In the genomic region with DNA sequence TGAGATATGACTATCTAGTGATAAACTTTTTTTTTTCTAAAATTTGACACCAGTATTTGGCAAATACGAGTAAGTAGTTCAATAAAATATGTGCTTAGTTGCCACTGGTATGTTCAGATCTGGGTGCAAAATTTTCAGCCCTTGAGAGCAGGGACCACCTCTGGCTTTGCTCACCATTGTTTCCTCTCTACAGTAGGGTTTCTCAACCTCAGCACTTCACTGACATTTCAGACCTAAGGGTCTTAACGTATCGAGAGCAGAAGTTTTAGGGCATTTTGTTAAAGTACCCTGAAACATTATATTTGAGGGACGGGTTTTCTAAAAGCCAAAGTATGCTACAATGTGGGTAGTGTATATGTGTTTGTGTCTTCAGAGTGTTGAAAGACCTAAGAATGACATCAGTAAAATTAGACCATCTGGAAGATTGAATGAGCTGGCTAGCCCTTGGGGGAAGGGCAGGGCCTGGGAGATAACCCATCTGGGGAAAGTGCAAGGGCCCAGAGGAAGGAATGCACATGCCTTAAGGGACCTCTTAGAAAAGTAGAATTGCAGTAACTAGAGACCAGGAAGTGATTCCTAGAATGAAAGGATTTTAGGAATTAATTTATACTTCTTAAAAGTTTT, we compare ENCODE assay signal across 10 cellular contexts. TPM values are rescaled to one million over a fixed set of nuclear protein-coding genes. Genes with fewer than 3 reads are reported as not detected.
DNase-seq lines count a peak whose midpoint lies in the region; ATAC-seq and TF ChIP-seq lines count a peak whose summit lies in the region.
"Had no signal": no experiment of that assay in that cellular context is flagged by ENCODE, and none has a peak within 500 bp of the region (broad histone marks: within the 10 kb centered on the region; RNA-seq: fewer than 3 reads in every experiment).

No MANE protein-coding gene starts in this region.

- no peak overlapping the region for H3K9ac ChIP-seq in mammary epithelial cell (ENCODE audit: insufficient read depth, low read length)

- H3K36me3 Mint-ChIP-seq in stimulated activated effector memory CD8-positive, alpha-beta T cell treated with anti-CD3 and anti-CD28 coated beads, Interleukin-12 subunit alpha, Interleukin-12 subunit beta, amount 100 ng/mL, for 72 hours: peaks cover 20% of the 10 kb centered on the region

- intact Hi-C loops in mammary epithelial cell (cut with micrococcal nuclease): no loop called here

- no peaks in the 10 kb centered on the region for H3K27me3 ChIP-seq in BE2C
- H3K27me3 ChIP-seq in mammary epithelial cell (ENCODE audit: insufficient read depth, low read length): no peaks in the 10 kb centered on the region

- H3K4me1 Mint-ChIP-seq in stimulated activated effector memory CD8-positive, alpha-beta T cell treated with anti-CD3 and anti-CD28 coated beads, Interleukin-12 subunit alpha, Interleukin-12 subunit beta, amount 100 ng/mL, for 72 hours: peaks cover 31% of the 10 kb centered on the region

- DNase-seq in BE2C (peak; percentile 28), LHCN-M2 (ENCODE audit: low read depth) (peak; percentile 71), mammary epithelial cell (peak; percentile 47), left kidney (ENCODE audit: low read depth, low spot score) (peak; percentile 48), mucosa of gallbladder (ENCODE audit: low spot score) (no peak), NCI-H2029 treated with DMSO at 0.1 percent for 48 hours (lab: John Stamatoyannopoulos, UW) (no peak)
- DNase-seq in stimulated activated effector memory CD8-positive, alpha-beta T cell treated with anti-CD3 and anti-CD28 coated beads, Interleukin-12 subunit alpha, Interleukin-12 subunit beta, amount 100 ng/mL, for 72 hours (ENCODE audit: low spot score in 2 of 2): no peak
- no peak for DNase-seq in stimulated activated CD4-positive, alpha-beta T cell treated with anti-CD3 and anti-CD28 coated beads, Interleukin-15, amount 100 ng/mL, for 24 hours
- DNase-seq: GF-D8; stimulated activated CD4-positive, alpha-beta T cell treated with anti-CD3 and anti-CD28 coated beads, Interleukin-2, amount 100 ng/mL, for 48 hours had no signal

- no TSS peak for BruUV-seq in mammary epithelial cell (replicated peaks; lab: Mats Ljungman, UMichigan)

- no peaks in the 10 kb centered on the region for H4K20me1 ChIP-seq in mammary epithelial cell (ENCODE audit: insufficient read depth, low read length)

- no peak overlapping the region for H3K27ac ChIP-seq in mammary epithelial cell (ENCODE audit: insufficient read depth, low read depth, low read length)

- peaks cover 7% of the 10 kb centered on the region for H3K4me1 ChIP-seq in BE2C
- H3K4me1 ChIP-seq in mammary epithelial cell (ENCODE audit: insufficient read depth, low read length): peaks cover 34% of the 10 kb centered on the region

- peaks cover 8% of the 10 kb centered on the region for H3K36me3 ChIP-seq in BE2C
- no peaks in the 10 kb centered on the region for H3K36me3 ChIP-seq in mammary epithelial cell (ENCODE audit: insufficient read depth, low read length)

- no peak overlapping the region for H3K4me3 Mint-ChIP-seq in stimulated activated effector memory CD8-positive, alpha-beta T cell treated with anti-CD3 and anti-CD28 coated beads, Interleukin-12 subunit alpha, Interleukin-12 subunit beta, amount 100 ng/mL, for 72 hours

- no peaks in the 10 kb centered on the region for H3K9me3 Mint-ChIP-seq in stimulated activated effector memory CD8-positive, alpha-beta T cell treated with anti-CD3 and anti-CD28 coated beads, Interleukin-12 subunit alpha, Interleukin-12 subunit beta, amount 100 ng/mL, for 72 hours

- H3K9me3 ChIP-seq in BE2C (no peaks in the 10 kb centered on the region), mammary epithelial cell (replicated peaks; ENCODE audit: insufficient read depth, low read length) (no peaks in the 10 kb centered on the region)

- no peak for ATAC-seq in stimulated activated effector memory CD8-positive, alpha-beta T cell treated with anti-CD3 and anti-CD28 coated beads, Interleukin-12 subunit alpha, Interleukin-12 subunit beta, amount 100 ng/mL, for 72 hours

- no peak overlapping the region for H3K4me3 ChIP-seq in BE2C (ENCODE audit: low read depth, low read length)
- H3K4me3 ChIP-seq in mammary epithelial cell (replicated peaks in 1 of 3; ENCODE audit: insufficient read depth in 1 of 3, low read depth in 2 of 3, low read length in 3 of 3): no peak overlapping the region

- WGBS in mammary epithelial cell (ENCODE audit: low coverage, missing lambda C conversion rate): 100% methylated on average over 4 of the region's 4 CpGs

- in situ Hi-C loops in mammary epithelial cell (cut with MboI; ENCODE audit: low sequenced_read_pairs in 2 of 2): no loop called here

- H3K79me2 ChIP-seq in mammary epithelial cell (ENCODE audit: insufficient read depth, low read length): peaks cover 94% of the 10 kb centered on the region

- H3K27ac Mint-ChIP-seq in stimulated activated effector memory CD8-positive, alpha-beta T cell treated with anti-CD3 and anti-CD28 coated beads, Interleukin-12 subunit alpha, Interleukin-12 subunit beta, amount 100 ng/mL, for 72 hours: no peak overlapping the region

- dilution Hi-C loops in mammary epithelial cell (cut with HindIII; ENCODE audit: low sequenced_read_pairs): no loop called here

- no peak overlapping the region for H3K4me2 ChIP-seq in mammary epithelial cell (ENCODE audit: insufficient read depth, low read depth, low read length)

- TF ChIP-seq CTCF in BE2C (IDR thresholded peaks at IDR 0.05; ENCODE audit: low read depth, low read length) (no peak), mammary epithelial cell (conservative IDR thresholded peaks at IDR 0.05 in 1 of 2, IDR thresholded peaks at IDR 0.05 in 1 of 2; ENCODE audit: extremely low read depth in 1 of 2, insufficient read depth in 1 of 2, low read depth in 1 of 2, low read length in 2 of 2) (peak in 1 of 2 donors; percentile 10)

- no peak overlapping the region for H2AFZ ChIP-seq in mammary epithelial cell (ENCODE audit: low read depth, low read length)

- CTCF ChIA-PET in mammary epithelial cell (lab: Charles Lee; ENCODE audit: low non-redundant PET): no interaction called here

RNA-seq across cellular contexts. Expression of a gene that starts 11.8 kb away (rescaled TPM):
- polyA plus RNA-seq in BE2C (2012; ENCODE audit: insufficient read depth, insufficient read length, low read depth): 163 TPM
- total RNA-seq in LHCN-M2 (2014; rRNA removed) (105 and 113 TPM in 2 replicates), mammary epithelial cell (10 to 100 TPM; 66.2 to 75.0 TPM), mucosa of gallbladder (24.2 TPM)
- polyA plus RNA-seq in LHCN-M2 (2012): 48.2 TPM
- polyA plus RNA-seq in mammary epithelial cell: 74.2 TPM
- 38.2 TPM for polyA minus RNA-seq in mammary epithelial cell

RNA-seq across cellular contexts. Expression of a gene that starts 12.2 kb away (rescaled TPM):
- polyA plus RNA-seq in BE2C (2012; ENCODE audit: insufficient read depth, insufficient read length, low read depth): 12.6 TPM
- total RNA-seq in LHCN-M2 (2014; rRNA removed) (35.6 and 37.1 TPM in 2 replicates), mammary epithelial cell (10 to 100 TPM; 11.0 to 24.3 TPM), mucosa of gallbladder (28.0 TPM)
- 15.5 TPM for polyA plus RNA-seq in LHCN-M2 (2012)
- 11.3 TPM for polyA plus RNA-seq in mammary epithelial cell
- 12.1 TPM for polyA minus RNA-seq in mammary epithelial cell

Comparison
In these comparisons a context has a peak if more than half of its experiments do, and no peak if none do; other contexts are left out.
1. DNase-seq: peak in BE2C (single experiment), LHCN-M2 (single experiment), mammary epithelial cell (single experiment) and left kidney (single experiment); none in mucosa of gallbladder (single experiment), stimulated activated effector memory CD8-positive, alpha-beta T cell treated with anti-CD3 and anti-CD28 coated beads, Interleukin-12 subunit alpha, Interleukin-12 subunit beta, amount 100 ng/mL, for 72 hours (0 of 2), NCI-H2029 treated with DMSO at 0.1 percent for 48 hours (single experiment) and stimulated activated CD4-positive, alpha-beta T cell treated with anti-CD3 and anti-CD28 coated beads, Interleukin-15, amount 100 ng/mL, for 24 hours (single experiment).